ENCODE assay signal across 8 cellular contexts in the genomic region with DNA sequence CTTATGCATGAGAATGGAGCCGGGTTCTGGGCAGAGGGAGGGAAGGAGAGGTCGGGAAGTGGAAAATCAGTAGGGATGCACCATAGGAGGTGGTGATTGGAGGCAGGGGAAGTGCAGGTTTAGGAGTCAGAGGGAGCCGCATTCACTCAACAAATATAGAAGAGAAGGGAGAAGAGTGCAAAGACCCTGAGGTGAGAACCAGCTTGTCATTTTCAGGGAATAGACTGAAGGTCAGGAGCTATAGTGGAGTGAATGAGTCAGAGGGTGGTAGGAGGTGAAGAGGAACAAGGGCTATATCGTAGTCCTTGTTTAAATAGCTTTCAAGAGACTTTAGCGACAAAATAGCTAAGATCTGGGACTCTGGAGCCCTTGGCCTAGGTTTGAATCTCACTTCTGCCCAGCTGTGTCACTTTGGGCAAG. TPM values are rescaled to one million over a fixed set of nuclear protein-coding genes. Genes with fewer than 3 reads are reported as not detected.
A peak's percentile ranks its signal among the peaks of the same experiment; 100 is the strongest.
DNase-seq lines count a peak whose midpoint lies in the region; FAIRE-seq and TF ChIP-seq lines count a peak whose summit lies in the region.

No MANE protein-coding gene starts in this region.

- peak overlapping the region; percentile 94 to 95 for H3K27ac ChIP-seq in right atrium auricular region
- H3K27ac ChIP-seq in mesodermal cell (ENCODE audit: low read depth, low read length, severe bottlenecking) = peak overlapping the region; percentile 100

- H3K4me3 ChIP-seq in right atrium auricular region = peak overlapping the region; percentile 74 to 81
- H3K4me3 ChIP-seq in mesodermal cell (ENCODE audit: extremely low read depth, insufficient read depth, low read length, poor library complexity, severe bottlenecking) = peak overlapping the region; percentile 68

- peaks cover 0 to 15% of the 10 kb centered on the region in 2 donors for H3K4me1 ChIP-seq in right atrium auricular region
- H3K4me1 ChIP-seq in mesodermal cell (ENCODE audit: control insufficient read depth, insufficient read depth, low read length, poor library complexity, severe bottlenecking) = peaks cover 17% of the 10 kb centered on the region

- H3K27me3 ChIP-seq in right atrium auricular region = no peaks in the 10 kb centered on the region

- intact Hi-C loops in cardiac septum (cut with DNase I) = loop anchor here (2.0 kb wide), 1 partner anchor 28 kb away; a partner anchor contains a TSS

- WGBS in mesodermal cell (ENCODE audit: insufficient coverage in 2 of 2), 2 experiments = 4 to 14% methylated on average over 4 to 5 of the region's 5 CpGs

- no peak for FAIRE-seq in urothelium cell line (lab: Jason Lieb, UNC)

- DNase-seq in right atrium auricular region (ENCODE audit: low spot score) = no peak
- no peak for DNase-seq in cardiac septum (ENCODE audit: low spot score)
- no peak for DNase-seq in epidermal melanocyte (ENCODE audit: insufficient read length, low spot score)
- DNase-seq in NAMALWA (ENCODE audit: low spot score) = no peak
- DNase-seq in urothelium cell line (ENCODE audit: low spot score) = no peak
- no peak for DNase-seq in NCI-H2227 (lab: John Stamatoyannopoulos, UW; ENCODE audit: unreplicated experiment)

- H3K4me3 Mint-ChIP-seq in brain = peak overlapping the region; percentile 90 to 97 (median 93)

- H3K9me3 ChIP-seq in right atrium auricular region (no peaks in the 10 kb centered on the region), mesodermal cell (ENCODE audit: control insufficient read depth, low read length) (no peaks in the 10 kb centered on the region)

- H3K36me3 ChIP-seq in right atrium auricular region = no peaks in the 10 kb centered on the region
- H3K36me3 ChIP-seq in mesodermal cell (ENCODE audit: control insufficient read depth, insufficient read depth, low read length) = peaks cover 6% of the 10 kb centered on the region

- H3K27ac Mint-ChIP-seq in brain = peak overlapping the region; percentile 96 to 100 (median 99)

- peaks cover 33% of the 10 kb centered on the region for H3K4me1 Mint-ChIP-seq in brain

- H3K27me3 Mint-ChIP-seq in brain = peaks cover 11% of the 10 kb centered on the region

- TF ChIP-seq CTCF in right atrium auricular region (IDR thresholded peaks at IDR 0.05) = no peak
- no peak for TF ChIP-seq CTCF in brain (conservative IDR thresholded peaks at IDR 0.05)

- no peaks in the 10 kb centered on the region for H3K9me3 Mint-ChIP-seq in brain

- H3K36me3 Mint-ChIP-seq in brain = no peaks in the 10 kb centered on the region

RNA-seq across cellular contexts. Expression of a gene that starts 0.8 kb away (rescaled TPM):
- total RNA-seq in right atrium auricular region (10 to 100 TPM; 14.6 to 23.6 TPM), cardiac septum (16.9 TPM)
- polyA plus RNA-seq in brain (ENCODE audit: insufficient read depth, low read depth, low replicate concordance) = 98.9 TPM
- 35.6 TPM for polyA plus RNA-seq in mesodermal cell (2013, experiment 1 of 2)
- polyA plus RNA-seq in mesodermal cell (2013, experiment 2 of 2) = 30.4 TPM

RNA-seq across cellular contexts. Expression of a gene that starts 3.6 kb away (rescaled TPM):
- total RNA-seq in right atrium auricular region = 1 to 10 TPM in 1 of 2 donors, not detected in 1; 3.5 TPM
- total RNA-seq in cardiac septum = 1.00 TPM
- polyA plus RNA-seq in brain (ENCODE audit: insufficient read depth, low read depth, low replicate concordance) = not detected
- 1.5 TPM for polyA plus RNA-seq in mesodermal cell (2013, experiment 1 of 2)
- polyA plus RNA-seq in mesodermal cell (2013, experiment 2 of 2) = 3.5 TPM

RNA-seq across cellular contexts. Expression of a gene that starts 20.1 kb away (rescaled TPM):
- total RNA-seq in right atrium auricular region (10 to 100 TPM; 41.7 to 61.3 TPM), cardiac septum (48.4 TPM)
- polyA plus RNA-seq in brain (ENCODE audit: insufficient read depth, low read depth, low replicate concordance) = 59.2 TPM
- 56.7 TPM for polyA plus RNA-seq in mesodermal cell (2013, experiment 1 of 2)
- polyA plus RNA-seq in mesodermal cell (2013, experiment 2 of 2) = 46.4 TPM

RNA-seq across cellular contexts. Expression of a gene that starts 27.9 kb away (rescaled TPM):
- total RNA-seq in right atrium auricular region (10 to 100 TPM; 30.7 to 32.9 TPM), cardiac septum (32.9 TPM)
- polyA plus RNA-seq in brain (ENCODE audit: insufficient read depth, low read depth, low replicate concordance) = 96.2 TPM
- polyA plus RNA-seq in mesodermal cell (2013, experiment 1 of 2) = 157 TPM
- polyA plus RNA-seq in mesodermal cell (2013, experiment 2 of 2) = 138 TPM

RNA-seq across cellular contexts. Expression of a gene that starts 28.6 kb away (rescaled TPM):
- total RNA-seq in right atrium auricular region = 1 to 10 TPM; 3.7 to 5.3 TPM
- total RNA-seq in cardiac septum = 9.2 TPM
- 20.5 TPM for polyA plus RNA-seq in brain (ENCODE audit: insufficient read depth, low read depth, low replicate concordance)
- 17.0 TPM for polyA plus RNA-seq in mesodermal cell (2013, experiment 1 of 2)
- polyA plus RNA-seq in mesodermal cell (2013, experiment 2 of 2) = 18.0 TPM
